In genomic region chrX:129843459-129844306, GRCh38 we compare ENCODE assay signal across 8 cellular contexts. TPM values are rescaled to one million over a fixed set of nuclear protein-coding genes. Genes with fewer than 3 reads are reported as not detected.
DNase-seq lines count a peak whose midpoint lies in the region; ATAC-seq, FAIRE-seq and TF ChIP-seq lines count a peak whose summit lies in the region.

Gene ZDHHC9, minus strand, starts transcription at chrX:129843886. Its CDS starts 1,941 bp downstream, at chrX:129841945.

- peaks cover 0 to 13% (median 3%) of the 10 kb centered on the region in 12 donors for H3K4me1 ChIP-seq in heart left ventricle
- peaks cover 0 to 21% (median 0%) of the 10 kb centered on the region in 4 donors for H3K4me1 ChIP-seq in transverse colon

- DNase-seq in GM12891 (ENCODE audit: insufficient read length, low spot score) (peak; percentile 76), NCI-H1436 (lab: John Stamatoyannopoulos, UW) (peak; percentile 87), SW480 (ENCODE audit: low spot score) (peak; percentile 94), heart left ventricle (peak; percentile 88 to 92 (median 89)), pons (ENCODE audit: low spot score) (peak; percentile 91), transverse colon (peak; percentile 90)

- H3K36me3 ChIP-seq in heart left ventricle (peaks cover 0 to 3% (median 0%) of the 10 kb centered on the region in 9 donors), transverse colon (no peaks in the 10 kb centered on the region)

- in situ Hi-C loops in transverse colon (cut with MboI; ENCODE audit: low pct_ligation_motif_present in 1 of 4, low pct_unique_long_range_greater_than_20kb in 1 of 4, low sequenced_read_pairs in 3 of 4), result loop anchor here in 1 of 4 donors (25.0 kb wide), 1 partner anchor 206 kb away; no protein-coding TSS in a partner anchor

- peak; percentile 100 for FAIRE-seq in GM12891 (lab: Jason Lieb, UNC)

- TF ChIP-seq EP300 in transverse colon (IDR thresholded peaks at IDR 0.05; ENCODE audit: low read depth), result no peak

- H3K9me3 ChIP-seq in heart left ventricle, result no peaks in the 10 kb centered on the region
- no peaks in the 10 kb centered on the region for H3K9me3 ChIP-seq in transverse colon

- peak within 1 kb of the TSS; percentile 59 to 85 (median 70) for H3K4me3 ChIP-seq in heart left ventricle
- H3K4me3 ChIP-seq in transverse colon, result peak within 1 kb of the TSS; percentile 60 to 89 (median 70)

- TF ChIP-seq POLR2A in GM12891 (IDR thresholded peaks at IDR 0.05; ENCODE audit: low read depth, low read length) (0 out of 2 replicates have a peak, but pooled peaks have one; percentile 43), heart left ventricle (IDR thresholded peaks at IDR 0.05) (peak in 1 of 2 donors; percentile 47), transverse colon (IDR thresholded peaks at IDR 0.05) (peak; percentile 47)

- H3K27me3 ChIP-seq in heart left ventricle (peaks cover 0 to 10% (median 0%) of the 10 kb centered on the region in 9 donors), transverse colon (no peaks in the 10 kb centered on the region)

- intact Hi-C loops in heart left ventricle (cut with DNase I) (loop anchor here in 1 of 10 donors (10.0 kb wide), 1 partner anchor 61 kb away; the partner anchor contains the start of gene UTP14A), transverse colon (cut with DNase I; ENCODE audit: low total_unique reads) (no loop called here)

- ATAC-seq in HG02798 (IDR thresholded peaks at IDR 0.05; ENCODE audit: poor library complexity, unreplicated experiment) (peak; percentile 99), heart left ventricle (peak; percentile 92 to 99 (median 96))

- peak in 2 of 12 donors; percentile 16 to 31 for TF ChIP-seq CTCF in heart left ventricle (IDR thresholded peaks at IDR 0.05)
- TF ChIP-seq CTCF in transverse colon (IDR thresholded peaks at IDR 0.05), result peak in 2 of 5 experiments; percentile 9 to 19

- WGBS in adipose tissue, 3 donors, result 1 to 40% (median 1%) methylated on average over 47 to 67 of the region's 72 CpGs
- WGBS in heart left ventricle, 4 donors, result 0 to 47% (median 16%) methylated on average over 34 to 72 of the region's 72 CpGs
- WGBS in transverse colon (ENCODE audit: low coverage in 1 of 2), 2 donors, result 59% methylated on average over 64 of the region's 72 CpGs; no CpG with 5 or more reads in 1 of the 2 donors

- H3K27ac ChIP-seq in adipose tissue (ENCODE audit: low read depth, low read length) (peak within 1 kb of the TSS; percentile 6), heart left ventricle (peak within 1 kb of the TSS; percentile 49 to 83 (median 74)), transverse colon (peak within 1 kb of the TSS; percentile 85 to 92 (median 87))

TF ChIP-seq in GM12891, 5 proteins besides CTCF, POLR2A, EP300 and RAD21:
- no peak for TF ChIP-seq SPI1 (IDR thresholded peaks at IDR 0.05; ENCODE audit: low read depth, low read length)
- TF ChIP-seq TAF1 (IDR thresholded peaks at IDR 0.05; ENCODE audit: low read depth, low read length), result no peak
- TF ChIP-seq POLR2AphosphoS5 (IDR thresholded peaks at IDR 0.05; ENCODE audit: low read depth, low read length), result no peak
- no peak for TF ChIP-seq POU2F2 (IDR thresholded peaks at IDR 0.05; ENCODE audit: low read depth, low read length)
- no peak for TF ChIP-seq PAX5 (IDR thresholded peaks at IDR 0.05; ENCODE audit: insufficient read depth, low read length, severe bottlenecking)
TF ChIP-seq in GM12891: peak in this region for 0.

RNA-seq across cellular contexts. Expression of gene ZDHHC9, which starts in this region (rescaled TPM):
- 5.0 TPM for polyA plus RNA-seq in GM12891 (2012; ENCODE audit: low read depth, missing spikeins)
- polyA plus RNA-seq in adipose tissue, result 10 to 100 TPM; 10.5 to 32.8 (median 16.3) TPM
- total RNA-seq in heart left ventricle, result 10 to 100 TPM in 7 of 9 donors, 1 to 10 TPM in 2; 8.1 to 39.0 (median 13.2) TPM
- 10 to 100 TPM in 1 of 2 donors, 1 to 10 TPM in 1; 3.5 to 30.8 TPM for polyA plus RNA-seq in heart left ventricle
- 10 to 100 TPM in 3 of 4 donors, 1 to 10 TPM in 1; 9.2 to 60.2 (median 30.7) TPM for total RNA-seq in transverse colon

Comparison
In these comparisons a context has a peak if more than half of its experiments do, and no peak if none do; other contexts are left out.
1. Peak in every context shown above with its lines: DNase-seq, ATAC-seq, H3K4me3 ChIP-seq and H3K27ac ChIP-seq.
2. H3K27ac ChIP-seq: peak in every context shown above with its lines; median percentile 87 in transverse colon; 74 in heart left ventricle; 6 in adipose tissue.